1 cellular context compared by ENCODE assay signal in the genomic region with DNA sequence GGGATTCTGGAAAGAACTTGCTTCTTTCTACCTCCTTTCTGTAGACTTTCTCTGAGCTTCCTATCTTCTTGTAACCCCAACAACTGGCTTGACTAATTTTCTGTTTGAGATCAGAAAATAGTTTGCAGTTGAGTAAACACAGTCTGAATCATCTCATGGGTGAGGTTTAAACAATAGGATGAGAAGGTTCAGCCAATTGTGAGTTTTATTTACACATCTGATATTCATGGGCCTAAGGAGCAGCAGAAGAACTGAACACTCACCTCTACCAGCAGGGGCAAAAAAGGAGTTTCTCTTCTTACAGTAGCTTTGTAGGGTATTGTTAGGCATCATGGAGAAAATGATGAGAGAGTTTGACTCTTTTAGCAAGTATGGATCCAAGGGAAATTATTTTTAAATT.
TF ChIP-seq lines count a peak whose summit lies in the region.

No MANE protein-coding gene starts in this region.

TF ChIP-seq in HepG2, 621 proteins besides CTCF, POLR2A, EP300 and RAD21:
- TF ChIP-seq, protein P1, sequence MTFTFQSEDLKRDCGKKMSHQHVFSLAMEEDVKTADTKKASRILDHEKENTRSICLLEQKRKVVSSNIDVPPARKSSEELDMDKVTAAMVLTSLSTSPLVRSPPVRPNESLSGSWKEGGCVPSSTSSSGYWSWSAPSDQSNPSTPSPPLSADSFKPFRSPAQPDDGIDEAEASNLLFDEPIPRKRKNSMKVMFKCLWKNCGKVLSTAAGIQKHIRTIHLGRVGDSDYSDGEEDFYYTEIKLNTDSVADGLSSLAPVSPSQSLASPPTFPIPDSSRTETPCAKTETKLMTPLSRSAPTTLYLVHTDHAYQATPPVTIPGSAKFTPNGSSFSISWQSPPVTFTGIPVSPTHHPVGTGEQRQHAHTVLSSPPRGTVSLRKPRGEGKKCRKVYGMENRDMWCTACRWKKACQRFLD (CRISPR knock-in tag; IDR thresholded peaks at IDR 0.05; ENCODE audit: borderline replicate concordance): no peak
- TF ChIP-seq ZFP37 (CRISPR knock-in tag; IDR thresholded peaks at IDR 0.05; ENCODE audit: borderline replicate concordance): no peak
- TF ChIP-seq ZNF34 (CRISPR knock-in tag; IDR thresholded peaks at IDR 0.05; ENCODE audit: borderline replicate concordance): no peak
- TF ChIP-seq ZNF24 (IDR thresholded peaks at IDR 0.05): no peak
- TF ChIP-seq, protein P2, sequence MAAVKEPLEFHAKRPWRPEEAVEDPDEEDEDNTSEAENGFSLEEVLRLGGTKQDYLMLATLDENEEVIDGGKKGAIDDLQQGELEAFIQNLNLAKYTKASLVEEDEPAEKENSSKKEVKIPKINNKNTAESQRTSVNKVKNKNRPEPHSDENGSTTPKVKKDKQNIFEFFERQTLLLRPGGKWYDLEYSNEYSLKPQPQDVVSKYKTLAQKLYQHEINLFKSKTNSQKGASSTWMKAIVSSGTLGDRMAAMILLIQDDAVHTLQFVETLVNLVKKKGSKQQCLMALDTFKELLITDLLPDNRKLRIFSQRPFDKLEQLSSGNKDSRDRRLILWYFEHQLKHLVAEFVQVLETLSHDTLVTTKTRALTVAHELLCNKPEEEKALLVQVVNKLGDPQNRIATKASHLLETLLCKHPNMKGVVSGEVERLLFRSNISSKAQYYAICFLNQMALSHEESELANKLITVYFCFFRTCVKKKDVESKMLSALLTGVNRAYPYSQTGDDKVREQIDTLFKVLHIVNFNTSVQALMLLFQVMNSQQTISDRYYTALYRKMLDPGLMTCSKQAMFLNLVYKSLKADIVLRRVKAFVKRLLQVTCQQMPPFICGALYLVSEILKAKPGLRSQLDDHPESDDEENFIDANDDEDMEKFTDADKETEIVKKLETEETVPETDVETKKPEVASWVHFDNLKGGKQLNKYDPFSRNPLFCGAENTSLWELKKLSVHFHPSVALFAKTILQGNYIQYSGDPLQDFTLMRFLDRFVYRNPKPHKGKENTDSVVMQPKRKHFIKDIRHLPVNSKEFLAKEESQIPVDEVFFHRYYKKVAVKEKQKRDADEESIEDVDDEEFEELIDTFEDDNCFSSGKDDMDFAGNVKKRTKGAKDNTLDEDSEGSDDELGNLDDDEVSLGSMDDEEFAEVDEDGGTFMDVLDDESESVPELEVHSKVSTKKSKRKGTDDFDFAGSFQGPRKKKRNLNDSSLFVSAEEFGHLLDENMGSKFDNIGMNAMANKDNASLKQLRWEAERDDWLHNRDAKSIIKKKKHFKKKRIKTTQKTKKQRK (IDR thresholded peaks at IDR 0.05; ENCODE audit: low read length): no peak
- peak; percentile 29; the same call in 1 of the 2 replicates for TF ChIP-seq SOX5 (CRISPR knock-in tag; IDR thresholded peaks at IDR 0.05; ENCODE audit: borderline replicate concordance)
- no peak for TF ChIP-seq SOX13 (IDR thresholded peaks at IDR 0.05)
- peak in 1 of 2 experiments; percentile 35; a peak in 1 of 4 replicates for TF ChIP-seq SOX13 (CRISPR knock-in tag; conservative IDR thresholded peaks at IDR 0.05 in 1 of 2, IDR thresholded peaks at IDR 0.05 in 1 of 2)
- no peak for TF ChIP-seq ZNF460 (CRISPR knock-in tag; IDR thresholded peaks at IDR 0.05; ENCODE audit: borderline replicate concordance)
